In the genomic region with DNA sequence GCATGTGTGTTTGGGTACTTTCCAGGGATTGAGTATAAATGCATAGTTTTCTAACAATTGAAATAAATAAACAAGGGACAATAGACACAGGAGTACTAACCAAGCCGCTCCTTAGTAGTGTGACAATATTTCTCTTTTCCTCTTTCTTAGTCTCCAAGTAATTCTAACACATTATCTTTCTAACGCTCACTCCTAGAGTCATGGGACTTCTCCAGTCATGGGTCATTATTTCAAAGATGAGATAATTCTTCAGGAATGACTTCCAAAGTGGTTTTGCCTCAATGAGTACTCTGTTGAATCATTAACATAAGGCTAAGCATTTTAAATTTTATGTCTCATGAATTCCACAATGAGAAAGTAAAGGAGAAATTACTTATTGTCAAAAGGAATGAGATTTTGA, we compare ENCODE assay signal across 12 cellular contexts.
DNase-seq lines count a peak whose midpoint lies in the region; ATAC-seq and TF ChIP-seq lines count a peak whose summit lies in the region.
"Had no signal": no experiment of that assay in that cellular context is flagged by ENCODE, and none has a peak within 500 bp of the region (broad histone marks: within the 10 kb centered on the region; RNA-seq: fewer than 3 reads in every experiment).

No MANE protein-coding gene starts in this region.

- H3K27me3 ChIP-seq in brain microvascular endothelial cell (replicated peaks): no peaks in the 10 kb centered on the region
- no peaks in the 10 kb centered on the region for H3K27me3 ChIP-seq in HAP-1 (ENCODE audit: low read depth)
- H3K27me3 ChIP-seq: upper lobe of right lung had no signal

- no peak for TF ChIP-seq CTCF in AG04449 (IDR thresholded peaks at IDR 0.05; ENCODE audit: insufficient read depth, low read length, missing control alignments)
- TF ChIP-seq CTCF in brain microvascular endothelial cell (IDR thresholded peaks at IDR 0.05; ENCODE audit: low read depth, low read length, missing control alignments): no peak

- no peak for ATAC-seq in GM21786 (IDR thresholded peaks at IDR 0.05; ENCODE audit: unreplicated experiment)
- ATAC-seq: upper lobe of right lung had no signal

- H3K36me3 ChIP-seq in brain microvascular endothelial cell (replicated peaks) (no peaks in the 10 kb centered on the region), HAP-1 (replicated peaks) (no peaks in the 10 kb centered on the region)
- H3K36me3 ChIP-seq: upper lobe of right lung had no signal

- no peaks in the 10 kb centered on the region for H3K4me1 ChIP-seq in HAP-1
- H3K4me1 ChIP-seq: parathyroid adenoma, upper lobe of right lung had no signal

- peak overlapping the region; percentile 94 for H3K27ac ChIP-seq in brain microvascular endothelial cell
- H3K27ac ChIP-seq: KMS-11, parathyroid adenoma, upper lobe of right lung had no signal

- CTCF ChIA-PET in AG04449 (lab: Yijun Ruan, JAX): interaction anchor here (1.0 to 1.3 kb wide), 2 partner anchors 128 to 1173 kb away, joined by 3 to 4 read pairs; no protein-coding TSS in a partner anchor

- DNase-seq in AG04449 (ENCODE audit: low read depth, low spot score) (peak; percentile 80), HS-27A (ENCODE audit: low read depth) (peak; percentile 85), brain microvascular endothelial cell (peak; percentile 55), kidney tubule cell (ENCODE audit: low spot score) (peak; percentile 98), HUDEP-2 (lab: John Stamatoyannopoulos, UW; ENCODE audit: unreplicated experiment in 76 of 76) (no peak), NCI-H1048 (lab: John Stamatoyannopoulos, UW) (no peak), HAP-1 (ENCODE audit: low spot score in 2 of 2) (no peak)
- DNase-seq: NCI-H187, upper lobe of right lung had no signal

- in situ Hi-C loops in brain microvascular endothelial cell (cut with HindIII; ENCODE audit: low pct_ligation_motif_present, low sequenced_read_pairs): no loop called here
- in situ Hi-C loops in HAP-1 (cut with MboI; ENCODE audit: low sequenced_read_pairs): loop anchor here (25.0 kb wide), 1 partner anchor 710 kb away; no protein-coding TSS in a partner anchor

- H3K4me3 ChIP-seq in AG04449 (ENCODE audit: low read depth, low read length) (no peak overlapping the region), brain microvascular endothelial cell (ENCODE audit: low read depth, low read length) (no peak overlapping the region), HAP-1 (no peak overlapping the region)
- H3K4me3 ChIP-seq: upper lobe of right lung had no signal

- POLR2A ChIA-PET in AG04449 (lab: Yijun Ruan, JAX): interaction anchor here (0.6 to 1.5 kb wide), 4 partner anchors 9 to 1234 kb away, joined by 3 to 6 read pairs (median 4); no protein-coding TSS in a partner anchor

- no peaks in the 10 kb centered on the region for H3K9me3 ChIP-seq in HAP-1
- H3K9me3 ChIP-seq: upper lobe of right lung had no signal

Comparison
In these comparisons a context has a peak if more than half of its experiments do, and no peak if none do; other contexts are left out.
1. DNase-seq: peak in AG04449 (single experiment), HS-27A (single experiment), brain microvascular endothelial cell (single experiment) and kidney tubule cell (single experiment); none in HUDEP-2 (0 of 76), NCI-H1048 (single experiment) and HAP-1 (0 of 2).